1 cellular context compared by ENCODE assay signal in the genomic region with DNA sequence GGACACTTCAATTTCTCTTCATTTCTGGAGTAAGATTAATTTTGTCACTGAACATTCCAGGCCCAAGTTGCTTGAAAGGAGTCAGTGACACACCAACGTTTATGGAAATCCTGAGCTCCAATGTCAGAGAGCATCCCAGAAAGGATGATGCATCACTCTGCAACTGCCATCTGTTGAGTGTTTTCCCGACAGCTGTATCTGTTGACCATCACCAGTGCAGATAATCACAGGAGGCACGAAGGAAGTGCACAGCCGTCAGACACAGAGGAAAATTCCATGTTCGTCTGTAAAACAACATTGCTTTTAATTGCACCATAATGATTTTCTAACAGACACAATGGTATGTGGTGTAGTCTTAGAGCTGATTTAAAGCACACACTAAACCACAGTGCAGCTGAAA.
TF ChIP-seq lines count a peak whose summit lies in the region.

No MANE protein-coding gene starts in this region.

TF ChIP-seq in SK-N-SH, 30 proteins besides CTCF, POLR2A, EP300 and RAD21 (continued from another document):
- TF ChIP-seq, protein P1, sequence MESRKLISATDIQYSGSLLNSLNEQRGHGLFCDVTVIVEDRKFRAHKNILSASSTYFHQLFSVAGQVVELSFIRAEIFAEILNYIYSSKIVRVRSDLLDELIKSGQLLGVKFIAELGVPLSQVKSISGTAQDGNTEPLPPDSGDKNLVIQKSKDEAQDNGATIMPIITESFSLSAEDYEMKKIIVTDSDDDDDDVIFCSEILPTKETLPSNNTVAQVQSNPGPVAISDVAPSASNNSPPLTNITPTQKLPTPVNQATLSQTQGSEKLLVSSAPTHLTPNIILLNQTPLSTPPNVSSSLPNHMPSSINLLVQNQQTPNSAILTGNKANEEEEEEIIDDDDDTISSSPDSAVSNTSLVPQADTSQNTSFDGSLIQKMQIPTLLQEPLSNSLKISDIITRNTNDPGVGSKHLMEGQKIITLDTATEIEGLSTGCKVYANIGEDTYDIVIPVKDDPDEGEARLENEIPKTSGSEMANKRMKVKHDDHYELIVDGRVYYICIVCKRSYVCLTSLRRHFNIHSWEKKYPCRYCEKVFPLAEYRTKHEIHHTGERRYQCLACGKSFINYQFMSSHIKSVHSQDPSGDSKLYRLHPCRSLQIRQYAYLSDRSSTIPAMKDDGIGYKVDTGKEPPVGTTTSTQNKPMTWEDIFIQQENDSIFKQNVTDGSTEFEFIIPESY (IDR thresholded peaks at IDR 0.05; ENCODE audit: borderline replicate concordance, low read depth): no peak
- TF ChIP-seq GATA2 (CRISPR knock-in tag; IDR thresholded peaks at IDR 0.05): peak; percentile 95
- TF ChIP-seq FOXJ3 (CRISPR knock-in tag; IDR thresholded peaks at IDR 0.05): peak; percentile 95
- TF ChIP-seq YY1 (IDR thresholded peaks at IDR 0.05; ENCODE audit: low read depth): no peak
- TF ChIP-seq FOSL2 (IDR thresholded peaks at IDR 0.05; ENCODE audit: borderline replicate concordance, low read depth): peak; percentile 49; the same call in 1 of the 2 replicates
- no peak for TF ChIP-seq SMC3 (IDR thresholded peaks at IDR 0.05; ENCODE audit: low read depth, low read length)
- peak; percentile 76 for TF ChIP-seq RCOR1 (IDR thresholded peaks at IDR 0.05; ENCODE audit: low read length)
- TF ChIP-seq JUND (IDR thresholded peaks at IDR 0.05): peak; percentile 67
- TF ChIP-seq MXI1 (IDR thresholded peaks at IDR 0.05; ENCODE audit: low read depth, low read length): peak; percentile 25; the same call in 1 of the 2 replicates
- TF ChIP-seq FOXM1 (IDR thresholded peaks at IDR 0.05; ENCODE audit: low read depth): peak; percentile 55; the same call in 1 of the 2 replicates
- TF ChIP-seq, protein P2, sequence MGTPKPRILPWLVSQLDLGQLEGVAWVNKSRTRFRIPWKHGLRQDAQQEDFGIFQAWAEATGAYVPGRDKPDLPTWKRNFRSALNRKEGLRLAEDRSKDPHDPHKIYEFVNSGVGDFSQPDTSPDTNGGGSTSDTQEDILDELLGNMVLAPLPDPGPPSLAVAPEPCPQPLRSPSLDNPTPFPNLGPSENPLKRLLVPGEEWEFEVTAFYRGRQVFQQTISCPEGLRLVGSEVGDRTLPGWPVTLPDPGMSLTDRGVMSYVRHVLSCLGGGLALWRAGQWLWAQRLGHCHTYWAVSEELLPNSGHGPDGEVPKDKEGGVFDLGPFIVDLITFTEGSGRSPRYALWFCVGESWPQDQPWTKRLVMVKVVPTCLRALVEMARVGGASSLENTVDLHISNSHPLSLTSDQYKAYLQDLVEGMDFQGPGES (IDR thresholded peaks at IDR 0.05; ENCODE audit: low read depth, low read length): no peak
- no peak for TF ChIP-seq MEF2A (IDR thresholded peaks at IDR 0.05; ENCODE audit: borderline replicate concordance, low read depth)
- peak; percentile 52 for TF ChIP-seq CHD2 (IDR thresholded peaks at IDR 0.05; ENCODE audit: low read length, partially characterized antibody)
- peak; percentile 23; the same call in 1 of the 2 replicates for TF ChIP-seq NFIC (IDR thresholded peaks at IDR 0.05; ENCODE audit: borderline replicate concordance)
